In genomic region chr12:99332936-99333591, GRCh38 we compare ENCODE assay signal across 2 cellular contexts.
TF ChIP-seq lines count a peak whose summit lies in the region.

No MANE protein-coding gene starts in this region.

TF ChIP-seq in GM12878, 131 proteins besides CTCF, POLR2A, EP300 and RAD21 (continued from another document):
- TF ChIP-seq, protein P1, sequence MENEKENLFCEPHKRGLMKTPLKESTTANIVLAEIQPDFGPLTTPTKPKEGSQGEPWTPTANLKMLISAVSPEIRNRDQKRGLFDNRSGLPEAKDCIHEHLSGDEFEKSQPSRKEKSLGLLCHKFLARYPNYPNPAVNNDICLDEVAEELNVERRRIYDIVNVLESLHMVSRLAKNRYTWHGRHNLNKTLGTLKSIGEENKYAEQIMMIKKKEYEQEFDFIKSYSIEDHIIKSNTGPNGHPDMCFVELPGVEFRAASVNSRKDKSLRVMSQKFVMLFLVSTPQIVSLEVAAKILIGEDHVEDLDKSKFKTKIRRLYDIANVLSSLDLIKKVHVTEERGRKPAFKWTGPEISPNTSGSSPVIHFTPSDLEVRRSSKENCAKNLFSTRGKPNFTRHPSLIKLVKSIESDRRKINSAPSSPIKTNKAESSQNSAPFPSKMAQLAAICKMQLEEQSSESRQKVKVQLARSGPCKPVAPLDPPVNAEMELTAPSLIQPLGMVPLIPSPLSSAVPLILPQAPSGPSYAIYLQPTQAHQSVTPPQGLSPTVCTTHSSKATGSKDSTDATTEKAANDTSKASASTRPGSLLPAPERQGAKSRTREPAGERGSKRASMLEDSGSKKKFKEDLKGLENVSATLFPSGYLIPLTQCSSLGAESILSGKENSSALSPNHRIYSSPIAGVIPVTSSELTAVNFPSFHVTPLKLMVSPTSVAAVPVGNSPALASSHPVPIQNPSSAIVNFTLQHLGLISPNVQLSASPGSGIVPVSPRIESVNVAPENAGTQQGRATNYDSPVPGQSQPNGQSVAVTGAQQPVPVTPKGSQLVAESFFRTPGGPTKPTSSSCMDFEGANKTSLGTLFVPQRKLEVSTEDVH (IDR thresholded peaks at IDR 0.05; ENCODE audit: low read depth, partially characterized antibody): no peak
- TF ChIP-seq IRF3 (IDR thresholded peaks at IDR 0.05) (no peak), RUNX3 (IDR thresholded peaks at IDR 0.05; ENCODE audit: low read length) (peak; percentile 24; the same call in 1 of the 2 replicates), SKIL (IDR thresholded peaks at IDR 0.05; ENCODE audit: low read depth, poor library complexity, severe bottlenecking) (no peak), NFIC (IDR thresholded peaks at IDR 0.05; ENCODE audit: low read depth, low read length) (0 out of 2 replicates have a peak, but pooled peaks have one; percentile 30), MTA2 (IDR thresholded peaks at IDR 0.05; ENCODE audit: low read depth) (peak; percentile 41; the same call in 1 of the 2 replicates), E2F4 (IDR thresholded peaks at IDR 0.05; ENCODE audit: low read depth, low read length) (no peak), NFXL1 (IDR thresholded peaks at IDR 0.05; ENCODE audit: borderline replicate concordance) (no peak), TCF3 (IDR thresholded peaks at IDR 0.05; ENCODE audit: borderline replicate concordance, insufficient read depth, low read depth, low read length) (no peak)

TF ChIP-seq in GM23338, 12 proteins besides CTCF, POLR2A, EP300 and RAD21:
- TF ChIP-seq, protein P2, sequence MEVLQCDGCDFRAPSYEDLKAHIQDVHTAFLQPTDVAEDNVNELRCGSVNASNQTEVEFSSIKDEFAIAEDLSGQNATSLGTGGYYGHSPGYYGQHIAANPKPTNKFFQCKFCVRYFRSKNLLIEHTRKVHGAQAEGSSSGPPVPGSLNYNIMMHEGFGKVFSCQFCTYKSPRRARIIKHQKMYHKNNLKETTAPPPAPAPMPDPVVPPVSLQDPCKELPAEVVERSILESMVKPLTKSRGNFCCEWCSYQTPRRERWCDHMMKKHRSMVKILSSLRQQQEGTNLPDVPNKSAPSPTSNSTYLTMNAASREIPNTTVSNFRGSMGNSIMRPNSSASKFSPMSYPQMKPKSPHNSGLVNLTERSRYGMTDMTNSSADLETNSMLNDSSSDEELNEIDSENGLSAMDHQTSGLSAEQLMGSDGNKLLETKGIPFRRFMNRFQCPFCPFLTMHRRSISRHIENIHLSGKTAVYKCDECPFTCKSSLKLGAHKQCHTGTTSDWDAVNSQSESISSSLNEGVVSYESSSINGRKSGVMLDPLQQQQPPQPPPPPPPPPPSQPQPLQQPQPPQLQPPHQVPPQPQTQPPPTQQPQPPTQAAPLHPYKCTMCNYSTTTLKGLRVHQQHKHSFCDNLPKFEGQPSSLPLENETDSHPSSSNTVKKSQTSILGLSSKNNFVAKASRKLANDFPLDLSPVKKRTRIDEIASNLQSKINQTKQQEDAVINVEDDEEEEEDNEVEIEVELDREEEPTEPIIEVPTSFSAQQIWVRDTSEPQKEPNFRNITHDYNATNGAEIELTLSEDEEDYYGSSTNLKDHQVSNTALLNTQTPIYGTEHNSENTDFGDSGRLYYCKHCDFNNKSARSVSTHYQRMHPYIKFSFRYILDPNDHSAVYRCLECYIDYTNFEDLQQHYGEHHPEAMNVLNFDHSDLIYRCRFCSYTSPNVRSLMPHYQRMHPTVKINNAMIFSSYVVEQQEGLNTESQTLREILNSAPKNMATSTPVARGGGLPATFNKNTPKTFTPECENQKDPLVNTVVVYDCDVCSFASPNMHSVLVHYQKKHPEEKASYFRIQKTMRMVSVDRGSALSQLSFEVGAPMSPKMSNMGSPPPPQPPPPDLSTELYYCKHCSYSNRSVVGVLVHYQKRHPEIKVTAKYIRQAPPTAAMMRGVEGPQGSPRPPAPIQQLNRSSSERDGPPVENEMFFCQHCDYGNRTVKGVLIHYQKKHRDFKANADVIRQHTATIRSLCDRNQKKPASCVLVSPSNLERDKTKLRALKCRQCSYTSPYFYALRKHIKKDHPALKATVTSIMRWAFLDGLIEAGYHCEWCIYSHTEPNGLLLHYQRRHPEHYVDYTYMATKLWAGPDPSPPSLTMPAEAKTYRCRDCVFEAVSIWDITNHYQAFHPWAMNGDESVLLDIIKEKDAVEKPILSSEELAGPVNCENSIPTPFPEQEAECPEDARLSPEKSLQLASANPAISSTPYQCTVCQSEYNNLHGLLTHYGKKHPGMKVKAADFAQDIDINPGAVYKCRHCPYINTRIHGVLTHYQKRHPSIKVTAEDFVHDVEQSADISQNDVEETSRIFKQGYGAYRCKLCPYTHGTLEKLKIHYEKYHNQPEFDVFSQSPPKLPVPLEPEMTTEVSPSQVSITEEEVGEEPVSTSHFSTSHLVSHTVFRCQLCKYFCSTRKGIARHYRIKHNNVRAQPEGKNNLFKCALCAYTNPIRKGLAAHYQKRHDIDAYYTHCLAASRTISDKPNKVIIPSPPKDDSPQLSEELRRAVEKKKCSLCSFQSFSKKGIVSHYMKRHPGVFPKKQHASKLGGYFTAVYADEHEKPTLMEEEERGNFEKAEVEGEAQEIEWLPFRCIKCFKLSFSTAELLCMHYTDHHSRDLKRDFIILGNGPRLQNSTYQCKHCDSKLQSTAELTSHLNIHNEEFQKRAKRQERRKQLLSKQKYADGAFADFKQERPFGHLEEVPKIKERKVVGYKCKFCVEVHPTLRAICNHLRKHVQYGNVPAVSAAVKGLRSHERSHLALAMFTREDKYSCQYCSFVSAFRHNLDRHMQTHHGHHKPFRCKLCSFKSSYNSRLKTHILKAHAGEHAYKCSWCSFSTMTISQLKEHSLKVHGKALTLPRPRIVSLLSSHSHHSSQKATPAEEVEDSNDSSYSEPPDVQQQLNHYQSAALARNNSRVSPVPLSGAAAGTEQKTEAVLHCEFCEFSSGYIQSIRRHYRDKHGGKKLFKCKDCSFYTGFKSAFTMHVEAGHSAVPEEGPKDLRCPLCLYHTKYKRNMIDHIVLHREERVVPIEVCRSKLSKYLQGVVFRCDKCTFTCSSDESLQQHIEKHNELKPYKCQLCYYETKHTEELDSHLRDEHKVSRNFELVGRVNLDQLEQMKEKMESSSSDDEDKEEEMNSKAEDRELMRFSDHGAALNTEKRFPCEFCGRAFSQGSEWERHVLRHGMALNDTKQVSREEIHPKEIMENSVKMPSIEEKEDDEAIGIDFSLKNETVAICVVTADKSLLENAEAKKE (CRISPR knock-in tag; IDR thresholded peaks at IDR 0.05): no peak
- no peak for TF ChIP-seq JUNB (IDR thresholded peaks at IDR 0.05; ENCODE audit: unreplicated experiment)
- no peak for TF ChIP-seq EZH2 (IDR thresholded peaks at IDR 0.05; ENCODE audit: low read depth, unreplicated experiment)
- no peak for TF ChIP-seq POLR2AphosphoS5 (IDR thresholded peaks at IDR 0.05; ENCODE audit: low read depth)
- TF ChIP-seq NANOG (IDR thresholded peaks at IDR 0.05; ENCODE audit: borderline replicate concordance): no peak
- no peak for TF ChIP-seq ETS1 (IDR thresholded peaks at IDR 0.05)
- TF ChIP-seq ZNF114 (CRISPR knock-in tag; IDR thresholded peaks at IDR 0.05): no peak
